ENCODE assay signal across 8 cellular contexts in genomic region chr12:11822071-11822818, GRCh38.
A peak's percentile ranks its signal among the peaks of the same experiment; 100 is the strongest.
DNase-seq lines count a peak whose midpoint lies in the region; ATAC-seq, FAIRE-seq and TF ChIP-seq lines count a peak whose summit lies in the region.

No MANE protein-coding gene starts in this region.

- H3K27me3 ChIP-seq in small intestine (ENCODE audit: control insufficient read depth in 2 of 2, insufficient read depth in 2 of 2, low read length in 2 of 2) = no peaks in the 10 kb centered on the region

- peak overlapping the region in 1 of 2 donors; percentile 71 for H3K27ac ChIP-seq in small intestine (ENCODE audit: low read depth in 1 of 2, low read length in 1 of 2)

- CTCF ChIA-PET in GM10248 (lab: Yijun Ruan, JAX) = interaction anchor here (0.9 to 2.6 kb wide), 7 partner anchors 9 to 242 kb away, joined by 3 to 15 read pairs (median 3); no protein-coding TSS in a partner anchor

- DNase-seq in GM10248 (ENCODE audit: extremely low spot score) (peak; percentile 57), T1000 (lab: John Stamatoyannopoulos, UW) (peak; percentile 20), dermis microvascular lymphatic vessel endothelial cell (ENCODE audit: low read depth in 2 of 2) (peak; percentile 90 to 91), sciatic nerve (ENCODE audit: low spot score) (peak; percentile 67), UCSD-AML1 (lab: John Stamatoyannopoulos, UW; ENCODE audit: unreplicated experiment) (no peak), small intestine (no peak), G401 (ENCODE audit: low spot score) (no peak)

- POLR2A ChIA-PET in GM10248 (lab: Yijun Ruan, JAX) = interaction anchor here (1.0 kb wide), 1 partner anchor 14 kb away, joined by 3 read pairs; no protein-coding TSS in a partner anchor

- H3K9me3 ChIP-seq in small intestine (ENCODE audit: control insufficient read depth, low read depth) = no peaks in the 10 kb centered on the region

- no peak for FAIRE-seq in small intestine (lab: Jason Lieb, UNC)

- H3K36me3 ChIP-seq in small intestine (ENCODE audit: control insufficient read depth in 2 of 2, insufficient read depth in 2 of 2, low read length in 2 of 2) = peaks cover 0 to under 1% of the 10 kb centered on the region in 2 donors

- no peak for TF ChIP-seq CTCF in GM10248 (IDR thresholded peaks at IDR 0.05; ENCODE audit: control extremely low read depth, extremely low read depth, low read depth, missing control alignments)

- 58 to 73% (median 66%) methylated on average over 15 of the region's 15 CpGs for WGBS in small intestine, 3 donors

- peaks cover 0 to 7% of the 10 kb centered on the region in 2 donors for H3K4me1 ChIP-seq in small intestine (ENCODE audit: control insufficient read depth in 2 of 2, insufficient read depth in 1 of 2, low read depth in 1 of 2, low read length in 1 of 2)

- H3K4me3 ChIP-seq in small intestine (ENCODE audit: low read depth in 1 of 2, low read length in 2 of 2) = no peak overlapping the region

- intact Hi-C loops in sciatic nerve (cut with DNase I) = no loop called here

- ATAC-seq in HG02884 (IDR thresholded peaks at IDR 0.05; ENCODE audit: unreplicated experiment) (peak; percentile 46), sciatic nerve (no peak)

- in situ Hi-C loops in G401 (cut with HindIII; ENCODE audit: low sequenced_read_pairs) = no loop called here

Comparison
In these comparisons a context has a peak if more than half of its experiments do, and no peak if none do; other contexts are left out.
1. DNase-seq: peak in GM10248 (single experiment), T1000 (single experiment), dermis microvascular lymphatic vessel endothelial cell (2 of 2) and sciatic nerve (single experiment); none in UCSD-AML1 (single experiment), small intestine (single experiment) and G401 (single experiment).